ENCODE assay signal across 1 cellular context in the genomic region with DNA sequence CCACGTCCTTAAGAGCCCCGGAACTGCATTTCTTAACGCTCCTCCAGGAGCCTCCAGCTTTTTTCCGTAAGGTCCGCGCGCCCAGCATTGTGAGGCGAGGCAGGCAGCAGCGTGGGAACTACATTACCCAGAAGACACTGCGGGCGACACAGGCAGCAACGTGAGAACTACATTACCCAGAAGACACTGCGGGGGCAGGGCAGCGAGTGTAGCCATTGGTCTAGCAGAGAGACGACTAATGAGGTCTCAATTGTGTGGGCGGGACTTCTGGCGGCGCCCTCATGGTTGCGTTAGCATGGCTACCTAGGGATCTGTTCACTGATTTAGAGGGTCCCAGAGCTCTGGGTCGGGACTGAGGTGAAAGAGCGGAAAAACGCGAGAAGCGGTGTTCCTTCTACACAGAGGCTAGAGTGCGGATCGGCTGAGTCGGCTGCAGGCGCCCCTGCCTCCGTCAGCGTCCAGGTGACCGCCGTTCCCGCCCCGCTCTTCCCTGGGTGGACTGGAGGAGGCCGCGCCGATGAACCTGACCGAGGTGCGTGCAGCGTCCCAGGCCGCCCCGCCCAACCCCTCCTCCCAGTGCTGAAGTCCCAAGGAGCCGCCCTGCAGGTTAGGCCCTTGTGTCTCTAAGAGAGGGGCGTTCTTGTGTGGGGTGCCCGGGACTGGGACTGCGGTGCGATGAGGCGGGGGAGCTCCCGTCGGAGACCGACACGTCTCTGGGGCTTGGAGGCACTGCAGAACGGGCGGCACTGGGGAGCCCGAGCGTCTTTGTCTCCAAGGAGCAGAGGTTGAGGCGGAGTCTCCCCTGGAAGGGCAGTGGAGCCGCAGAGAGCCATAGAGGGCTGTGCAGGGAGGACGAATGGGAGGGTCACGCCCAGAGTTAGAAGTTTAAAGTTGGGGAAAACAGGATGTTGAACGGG.
TF ChIP-seq lines count a peak whose summit lies in the region.

A gene (plus strand): TSS at position 264 of the 917 bp plus-strand sequence. CDS start 254 bp downstream, at position 518.

TF ChIP-seq in WTC11, 78 proteins besides CTCF, POLR2A, EP300 and RAD21 (continued from another document):
- TF ChIP-seq, protein P1, sequence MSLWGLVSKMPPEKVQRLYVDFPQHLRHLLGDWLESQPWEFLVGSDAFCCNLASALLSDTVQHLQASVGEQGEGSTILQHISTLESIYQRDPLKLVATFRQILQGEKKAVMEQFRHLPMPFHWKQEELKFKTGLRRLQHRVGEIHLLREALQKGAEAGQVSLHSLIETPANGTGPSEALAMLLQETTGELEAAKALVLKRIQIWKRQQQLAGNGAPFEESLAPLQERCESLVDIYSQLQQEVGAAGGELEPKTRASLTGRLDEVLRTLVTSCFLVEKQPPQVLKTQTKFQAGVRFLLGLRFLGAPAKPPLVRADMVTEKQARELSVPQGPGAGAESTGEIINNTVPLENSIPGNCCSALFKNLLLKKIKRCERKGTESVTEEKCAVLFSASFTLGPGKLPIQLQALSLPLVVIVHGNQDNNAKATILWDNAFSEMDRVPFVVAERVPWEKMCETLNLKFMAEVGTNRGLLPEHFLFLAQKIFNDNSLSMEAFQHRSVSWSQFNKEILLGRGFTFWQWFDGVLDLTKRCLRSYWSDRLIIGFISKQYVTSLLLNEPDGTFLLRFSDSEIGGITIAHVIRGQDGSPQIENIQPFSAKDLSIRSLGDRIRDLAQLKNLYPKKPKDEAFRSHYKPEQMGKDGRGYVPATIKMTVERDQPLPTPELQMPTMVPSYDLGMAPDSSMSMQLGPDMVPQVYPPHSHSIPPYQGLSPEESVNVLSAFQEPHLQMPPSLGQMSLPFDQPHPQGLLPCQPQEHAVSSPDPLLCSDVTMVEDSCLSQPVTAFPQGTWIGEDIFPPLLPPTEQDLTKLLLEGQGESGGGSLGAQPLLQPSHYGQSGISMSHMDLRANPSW (CRISPR knock-in tag; conservative IDR thresholded peaks at IDR 0.05; ENCODE audit: low read depth): no peak
- TF ChIP-seq, protein P2, sequence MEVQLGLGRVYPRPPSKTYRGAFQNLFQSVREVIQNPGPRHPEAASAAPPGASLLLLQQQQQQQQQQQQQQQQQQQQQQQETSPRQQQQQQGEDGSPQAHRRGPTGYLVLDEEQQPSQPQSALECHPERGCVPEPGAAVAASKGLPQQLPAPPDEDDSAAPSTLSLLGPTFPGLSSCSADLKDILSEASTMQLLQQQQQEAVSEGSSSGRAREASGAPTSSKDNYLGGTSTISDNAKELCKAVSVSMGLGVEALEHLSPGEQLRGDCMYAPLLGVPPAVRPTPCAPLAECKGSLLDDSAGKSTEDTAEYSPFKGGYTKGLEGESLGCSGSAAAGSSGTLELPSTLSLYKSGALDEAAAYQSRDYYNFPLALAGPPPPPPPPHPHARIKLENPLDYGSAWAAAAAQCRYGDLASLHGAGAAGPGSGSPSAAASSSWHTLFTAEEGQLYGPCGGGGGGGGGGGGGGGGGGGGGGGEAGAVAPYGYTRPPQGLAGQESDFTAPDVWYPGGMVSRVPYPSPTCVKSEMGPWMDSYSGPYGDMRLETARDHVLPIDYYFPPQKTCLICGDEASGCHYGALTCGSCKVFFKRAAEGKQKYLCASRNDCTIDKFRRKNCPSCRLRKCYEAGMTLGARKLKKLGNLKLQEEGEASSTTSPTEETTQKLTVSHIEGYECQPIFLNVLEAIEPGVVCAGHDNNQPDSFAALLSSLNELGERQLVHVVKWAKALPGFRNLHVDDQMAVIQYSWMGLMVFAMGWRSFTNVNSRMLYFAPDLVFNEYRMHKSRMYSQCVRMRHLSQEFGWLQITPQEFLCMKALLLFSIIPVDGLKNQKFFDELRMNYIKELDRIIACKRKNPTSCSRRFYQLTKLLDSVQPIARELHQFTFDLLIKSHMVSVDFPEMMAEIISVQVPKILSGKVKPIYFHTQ (CRISPR knock-in tag; IDR thresholded peaks at IDR 0.05): no peak
- TF ChIP-seq, protein P3, sequence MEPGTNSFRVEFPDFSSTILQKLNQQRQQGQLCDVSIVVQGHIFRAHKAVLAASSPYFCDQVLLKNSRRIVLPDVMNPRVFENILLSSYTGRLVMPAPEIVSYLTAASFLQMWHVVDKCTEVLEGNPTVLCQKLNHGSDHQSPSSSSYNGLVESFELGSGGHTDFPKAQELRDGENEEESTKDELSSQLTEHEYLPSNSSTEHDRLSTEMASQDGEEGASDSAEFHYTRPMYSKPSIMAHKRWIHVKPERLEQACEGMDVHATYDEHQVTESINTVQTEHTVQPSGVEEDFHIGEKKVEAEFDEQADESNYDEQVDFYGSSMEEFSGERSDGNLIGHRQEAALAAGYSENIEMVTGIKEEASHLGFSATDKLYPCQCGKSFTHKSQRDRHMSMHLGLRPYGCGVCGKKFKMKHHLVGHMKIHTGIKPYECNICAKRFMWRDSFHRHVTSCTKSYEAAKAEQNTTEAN (CRISPR knock-in tag; IDR thresholded peaks at IDR 0.05): no peak; the same call in 1 of the 2 replicates
- TF ChIP-seq NR1H2 (CRISPR knock-in tag; IDR thresholded peaks at IDR 0.05): no peak
- TF ChIP-seq, protein P4, sequence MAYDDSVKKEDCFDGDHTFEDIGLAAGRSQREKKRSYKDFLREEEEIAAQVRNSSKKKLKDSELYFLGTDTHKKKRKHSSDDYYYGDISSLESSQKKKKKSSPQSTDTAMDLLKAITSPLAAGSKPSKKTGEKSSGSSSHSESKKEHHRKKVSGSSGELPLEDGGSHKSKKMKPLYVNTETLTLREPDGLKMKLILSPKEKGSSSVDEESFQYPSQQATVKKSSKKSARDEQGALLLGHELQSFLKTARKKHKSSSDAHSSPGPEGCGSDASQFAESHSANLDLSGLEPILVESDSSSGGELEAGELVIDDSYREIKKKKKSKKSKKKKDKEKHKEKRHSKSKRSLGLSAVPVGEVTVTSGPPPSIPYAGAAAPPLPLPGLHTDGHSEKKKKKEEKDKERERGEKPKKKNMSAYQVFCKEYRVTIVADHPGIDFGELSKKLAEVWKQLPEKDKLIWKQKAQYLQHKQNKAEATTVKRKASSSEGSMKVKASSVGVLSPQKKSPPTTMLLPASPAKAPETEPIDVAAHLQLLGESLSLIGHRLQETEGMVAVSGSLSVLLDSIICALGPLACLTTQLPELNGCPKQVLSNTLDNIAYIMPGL (CRISPR knock-in tag; IDR thresholded peaks at IDR 0.05): peak; percentile 40; the same call in 1 of the 2 replicates
- TF ChIP-seq TCF7 (CRISPR knock-in tag; IDR thresholded peaks at IDR 0.05; ENCODE audit: low read depth): no peak
- TF ChIP-seq, protein P5, sequence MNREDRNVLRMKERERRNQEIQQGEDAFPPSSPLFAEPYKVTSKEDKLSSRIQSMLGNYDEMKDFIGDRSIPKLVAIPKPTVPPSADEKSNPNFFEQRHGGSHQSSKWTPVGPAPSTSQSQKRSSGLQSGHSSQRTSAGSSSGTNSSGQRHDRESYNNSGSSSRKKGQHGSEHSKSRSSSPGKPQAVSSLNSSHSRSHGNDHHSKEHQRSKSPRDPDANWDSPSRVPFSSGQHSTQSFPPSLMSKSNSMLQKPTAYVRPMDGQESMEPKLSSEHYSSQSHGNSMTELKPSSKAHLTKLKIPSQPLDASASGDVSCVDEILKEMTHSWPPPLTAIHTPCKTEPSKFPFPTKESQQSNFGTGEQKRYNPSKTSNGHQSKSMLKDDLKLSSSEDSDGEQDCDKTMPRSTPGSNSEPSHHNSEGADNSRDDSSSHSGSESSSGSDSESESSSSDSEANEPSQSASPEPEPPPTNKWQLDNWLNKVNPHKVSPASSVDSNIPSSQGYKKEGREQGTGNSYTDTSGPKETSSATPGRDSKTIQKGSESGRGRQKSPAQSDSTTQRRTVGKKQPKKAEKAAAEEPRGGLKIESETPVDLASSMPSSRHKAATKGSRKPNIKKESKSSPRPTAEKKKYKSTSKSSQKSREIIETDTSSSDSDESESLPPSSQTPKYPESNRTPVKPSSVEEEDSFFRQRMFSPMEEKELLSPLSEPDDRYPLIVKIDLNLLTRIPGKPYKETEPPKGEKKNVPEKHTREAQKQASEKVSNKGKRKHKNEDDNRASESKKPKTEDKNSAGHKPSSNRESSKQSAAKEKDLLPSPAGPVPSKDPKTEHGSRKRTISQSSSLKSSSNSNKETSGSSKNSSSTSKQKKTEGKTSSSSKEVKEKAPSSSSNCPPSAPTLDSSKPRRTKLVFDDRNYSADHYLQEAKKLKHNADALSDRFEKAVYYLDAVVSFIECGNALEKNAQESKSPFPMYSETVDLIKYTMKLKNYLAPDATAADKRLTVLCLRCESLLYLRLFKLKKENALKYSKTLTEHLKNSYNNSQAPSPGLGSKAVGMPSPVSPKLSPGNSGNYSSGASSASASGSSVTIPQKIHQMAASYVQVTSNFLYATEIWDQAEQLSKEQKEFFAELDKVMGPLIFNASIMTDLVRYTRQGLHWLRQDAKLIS (CRISPR knock-in tag; IDR thresholded peaks at IDR 0.05; ENCODE audit: borderline replicate concordance): no peak
